ENCODE assay signal across 15 cellular contexts in the genomic region with DNA sequence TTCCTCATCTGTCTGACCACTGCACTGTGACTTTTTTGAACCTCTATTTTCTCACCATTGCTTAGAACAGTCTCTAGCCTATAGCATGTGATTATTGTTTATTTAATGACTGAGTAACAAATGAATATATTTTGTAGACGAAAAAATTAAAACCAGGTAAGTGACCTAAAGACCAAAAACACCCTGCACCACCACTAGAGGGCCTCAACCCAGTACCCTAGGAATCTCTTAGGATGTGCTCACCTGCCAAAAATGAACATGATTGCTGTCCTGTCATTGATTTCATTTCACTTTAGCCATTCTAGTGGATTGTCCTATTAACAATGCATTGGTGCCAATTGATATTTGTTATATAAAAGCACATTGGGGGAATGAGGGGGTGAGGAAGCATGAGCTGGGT.
DNase-seq lines count a peak whose midpoint lies in the region; ATAC-seq and TF ChIP-seq lines count a peak whose summit lies in the region.
"Had no signal": no experiment of that assay in that cellular context is flagged by ENCODE, and none has a peak within 500 bp of the region (broad histone marks: within the 10 kb centered on the region; RNA-seq: fewer than 3 reads in every experiment).

No MANE protein-coding gene starts in this region.

- H3K27ac ChIP-seq in A673 (ENCODE audit: low read depth, low read length, poor library complexity, severe bottlenecking) (no peak overlapping the region), OCI-LY7 (ENCODE audit: low read depth, low read length, poor library complexity, severe bottlenecking) (no peak overlapping the region), foreskin keratinocyte (no peak overlapping the region), mesenchymal stem cell (ENCODE audit: low read length, poor library complexity, severe bottlenecking) (no peak overlapping the region)
- H3K27ac ChIP-seq: dorsolateral prefrontal cortex, tibial nerve had no signal

- no peak overlapping the region for H3K14ac ChIP-seq in mesenchymal stem cell (ENCODE audit: low read length in 2 of 2)

- peaks cover 9% of the 10 kb centered on the region for H3K4me1 ChIP-seq in A673 (ENCODE audit: insufficient read depth, low read length, poor library complexity, severe bottlenecking)
- no peaks in the 10 kb centered on the region for H3K4me1 ChIP-seq in OCI-LY7 (ENCODE audit: insufficient read depth, low read length, poor library complexity, severe bottlenecking)
- no peaks in the 10 kb centered on the region for H3K4me1 ChIP-seq in foreskin keratinocyte
- H3K4me1 ChIP-seq in mesenchymal stem cell (ENCODE audit: control insufficient read depth, insufficient read depth, low read depth, low read length), result no peaks in the 10 kb centered on the region

- H3K23ac ChIP-seq in mesenchymal stem cell (ENCODE audit: low read length in 2 of 2), result no peak overlapping the region

- H3K18ac ChIP-seq in mesenchymal stem cell (ENCODE audit: low read depth in 1 of 2, low read length in 2 of 2), result no peak overlapping the region

- H2AFZ ChIP-seq in OCI-LY7 (ENCODE audit: low read length) (no peak overlapping the region), mesenchymal stem cell (ENCODE audit: low read depth, low read length) (no peak overlapping the region)

- peak; percentile 45 for ATAC-seq in foreskin keratinocyte
- ATAC-seq in activated T-helper 17 cell treated with anti-CD3 and anti-CD28 coated beads, Interleukin-2, amount 50 U/mL, for 72 hours (replicated peaks), result no peak

- no peak overlapping the region for H2BK15ac ChIP-seq in mesenchymal stem cell (ENCODE audit: low read depth, poor library complexity, severe bottlenecking)

- 88% methylated on average over 1 of the region's 1 CpG for WGBS in mesenchymal stem cell

- H3K36me3 Mint-ChIP-seq in activated T-helper 17 cell treated with anti-CD3 and anti-CD28 coated beads, Interleukin-2, amount 50 U/mL, for 72 hours (ENCODE audit: low read depth), result no peaks in the 10 kb centered on the region

- H3K27ac Mint-ChIP-seq in activated T-helper 17 cell treated with anti-CD3 and anti-CD28 coated beads, Interleukin-2, amount 50 U/mL, for 72 hours, result no peak overlapping the region
- H3K27ac Mint-ChIP-seq: T-helper 1 cell treated with Interleukin-12 subunit alpha and Interleukin-12 subunit beta and Interleukin-4 antibody, amounts not matched to agents 30 μg/mL and 1 μg/mL, for 36 hours had no signal

- no peaks in the 10 kb centered on the region for H3K4me1 Mint-ChIP-seq in activated T-helper 17 cell treated with anti-CD3 and anti-CD28 coated beads, Interleukin-2, amount 50 U/mL, for 72 hours

- H3K9ac ChIP-seq in mesenchymal stem cell (ENCODE audit: low read length), result no peak overlapping the region

- CTCF ChIA-PET in A673 (lab: Charles Lee), result no interaction called here
- CTCF ChIA-PET in OCI-LY7 (lab: Charles Lee; ENCODE audit: unreplicated experiment), result no interaction called here

- H3K9me2 ChIP-seq in OCI-LY7 (ENCODE audit: insufficient read depth, low read length), result no peaks in the 10 kb centered on the region

- H4K91ac ChIP-seq in mesenchymal stem cell (ENCODE audit: low read length), result no peak overlapping the region

- H3K4me3 Mint-ChIP-seq in activated T-helper 17 cell treated with anti-CD3 and anti-CD28 coated beads, Interleukin-2, amount 50 U/mL, for 72 hours, result no peak overlapping the region
- H3K4me3 Mint-ChIP-seq: T-helper 1 cell treated with Interleukin-12 subunit alpha and Interleukin-12 subunit beta and Interleukin-4 antibody, amounts not matched to agents 30 μg/mL and 1 μg/mL, for 36 hours had no signal

- H3K9me3 Mint-ChIP-seq in activated T-helper 17 cell treated with anti-CD3 and anti-CD28 coated beads, Interleukin-2, amount 50 U/mL, for 72 hours, result no peaks in the 10 kb centered on the region
- H3K9me3 Mint-ChIP-seq: T-helper 1 cell treated with Interleukin-12 subunit alpha and Interleukin-12 subunit beta and Interleukin-4 antibody, amounts not matched to agents 30 μg/mL and 1 μg/mL, for 36 hours had no signal

- peak; percentile 64 for TF ChIP-seq CTCF in A673 (conservative IDR thresholded peaks at IDR 0.05; ENCODE audit: low read depth, low read length)
- peak; percentile 84 for TF ChIP-seq CTCF in OCI-LY7 (conservative IDR thresholded peaks at IDR 0.05; ENCODE audit: low read length)
- peak; percentile 59 for TF ChIP-seq CTCF in foreskin keratinocyte (conservative IDR thresholded peaks at IDR 0.05)

- H3K36me3 ChIP-seq in A673 (ENCODE audit: insufficient read depth, low read length, poor library complexity, severe bottlenecking) (no peaks in the 10 kb centered on the region), OCI-LY7 (ENCODE audit: insufficient read depth, low read length) (no peaks in the 10 kb centered on the region), mesenchymal stem cell (ENCODE audit: control insufficient read depth in 1 of 2, insufficient read depth in 2 of 2, low read depth in 1 of 2, low read length in 2 of 2) (no peaks in the 10 kb centered on the region)
- H3K36me3 ChIP-seq: tibial nerve had no signal

- no peak for DNase-seq in A673 (ENCODE audit: low spot score)
- peak; percentile 63 for DNase-seq in DMS53 (lab: John Stamatoyannopoulos, UW)
- DNase-seq in OCI-LY7 (ENCODE audit: low spot score), result peak; percentile 5
- peak in 1 of 2 donors; percentile 6 for DNase-seq in foreskin keratinocyte
- no peak for DNase-seq in NCI-H2107 (lab: John Stamatoyannopoulos, UW)
- DNase-seq in NCI-H187 (lab: John Stamatoyannopoulos, UW), result no peak
- DNase-seq in mesenchymal stem cell, result no peak
- DNase-seq: activated T-cell treated with anti-CD3 and anti-CD28 coated beads, Interleukin-2, amount 50 U/mL, for 48 hours; dorsolateral prefrontal cortex; GDM1; NCI-H2029 treated with DMSO at 0.1 percent for 48 hours; stimulated activated CD4-positive, alpha-beta T cell treated with anti-CD3 and anti-CD28 coated beads, Interleukin-1b, Interleukin-23, amount 100 ng/mL, for 48 hours had no signal

- H3K9me3 ChIP-seq in A673 (ENCODE audit: low read depth, low read length, poor library complexity, severe bottlenecking), result no peaks in the 10 kb centered on the region
- H3K9me3 ChIP-seq in OCI-LY7 (ENCODE audit: low read length), result no peaks in the 10 kb centered on the region
- no peaks in the 10 kb centered on the region for H3K9me3 ChIP-seq in mesenchymal stem cell (ENCODE audit: control insufficient read depth, low read length)

- H3K79me1 ChIP-seq in mesenchymal stem cell (replicated peaks; ENCODE audit: low read length, poor library complexity, severe bottlenecking), result no peaks in the 10 kb centered on the region

- intact Hi-C loops in A673 (cut with micrococcal nuclease; ENCODE audit: unreplicated experiment), result loop anchor here (10.0 kb wide), 1 partner anchor 1139 kb away; no protein-coding TSS in a partner anchor
- intact Hi-C loops in OCI-LY7 (cut with micrococcal nuclease; ENCODE audit: unreplicated experiment), result loop anchor here (10.0 kb wide), 2 partner anchors 369 to 1139 kb away; no protein-coding TSS in a partner anchor

- H3K79me2 ChIP-seq in OCI-LY7 (ENCODE audit: insufficient read depth, low read depth, low read length), result no peaks in the 10 kb centered on the region

- no peak overlapping the region for H2AK5ac ChIP-seq in mesenchymal stem cell (ENCODE audit: low read length, severe bottlenecking)

- BruUV-seq in A673 (replicated peaks; lab: Mats Ljungman, UMichigan) (no TSS peak), OCI-LY7 (replicated peaks; lab: Mats Ljungman, UMichigan) (no TSS peak)

- POLR2A ChIA-PET in A673 (lab: Charles Lee; ENCODE audit: low non-redundant PET) (no interaction called here), OCI-LY7 (lab: Charles Lee) (no interaction called here)

- H4K8ac ChIP-seq in mesenchymal stem cell (ENCODE audit: low read length), result no peak overlapping the region

- H3K4me2 ChIP-seq in OCI-LY7 (ENCODE audit: low read length) (no peak overlapping the region), mesenchymal stem cell (ENCODE audit: low read length, poor library complexity, severe bottlenecking) (no peak overlapping the region)

- H3K27me3 ChIP-seq in A673 (replicated peaks; ENCODE audit: insufficient read depth, low read depth, low read length, poor library complexity) (no peaks in the 10 kb centered on the region), foreskin keratinocyte (peaks cover 6% of the 10 kb centered on the region), mesenchymal stem cell (ENCODE audit: control insufficient read depth in 1 of 2, insufficient read depth in 1 of 2, low read length in 2 of 2) (no peaks in the 10 kb centered on the region)
- H3K27me3 ChIP-seq: tibial nerve had no signal

- H3K27me3 Mint-ChIP-seq in activated T-helper 17 cell treated with anti-CD3 and anti-CD28 coated beads, Interleukin-2, amount 50 U/mL, for 72 hours, result peaks cover 23% of the 10 kb centered on the region

- H2BK120ac ChIP-seq in mesenchymal stem cell (ENCODE audit: low read depth, low read length), result no peak overlapping the region

- H4K20me1 ChIP-seq in OCI-LY7 (ENCODE audit: insufficient read depth, low read length), result no peaks in the 10 kb centered on the region

- no peak overlapping the region for H2BK5ac ChIP-seq in mesenchymal stem cell (ENCODE audit: low read depth, low read length, poor library complexity, severe bottlenecking)

- no peak overlapping the region for H3K4ac ChIP-seq in mesenchymal stem cell (ENCODE audit: low read depth in 1 of 2, low read length in 2 of 2)

- no peak overlapping the region for H3K4me3 ChIP-seq in A673 (ENCODE audit: low read depth, low read length, poor library complexity, severe bottlenecking)
- no peak overlapping the region for H3K4me3 ChIP-seq in OCI-LY7 (ENCODE audit: low read depth, low read length, poor library complexity, severe bottlenecking)
- H3K4me3 ChIP-seq in mesenchymal stem cell (ENCODE audit: insufficient read depth in 1 of 2, low read depth in 1 of 2, low read length in 2 of 2), result no peak overlapping the region
- H3K4me3 ChIP-seq: dorsolateral prefrontal cortex, tibial nerve had no signal

- H2BK12ac ChIP-seq in mesenchymal stem cell (ENCODE audit: low read length in 2 of 2), result no peak overlapping the region

Comparison
In these comparisons a context has a peak if more than half of its experiments do, and no peak if none do; other contexts are left out.
1. DNase-seq: peak in DMS53 (single experiment) and OCI-LY7 (single experiment); none in A673 (single experiment), NCI-H2107 (single experiment), NCI-H187 (0 of 2) and mesenchymal stem cell (single experiment).
2. Peak in every context shown above with its lines, with median percentiles within 50 percentile points of each other: CTCF ChIP-seq.